1 cellular context compared by ENCODE assay signal in the genomic region with DNA sequence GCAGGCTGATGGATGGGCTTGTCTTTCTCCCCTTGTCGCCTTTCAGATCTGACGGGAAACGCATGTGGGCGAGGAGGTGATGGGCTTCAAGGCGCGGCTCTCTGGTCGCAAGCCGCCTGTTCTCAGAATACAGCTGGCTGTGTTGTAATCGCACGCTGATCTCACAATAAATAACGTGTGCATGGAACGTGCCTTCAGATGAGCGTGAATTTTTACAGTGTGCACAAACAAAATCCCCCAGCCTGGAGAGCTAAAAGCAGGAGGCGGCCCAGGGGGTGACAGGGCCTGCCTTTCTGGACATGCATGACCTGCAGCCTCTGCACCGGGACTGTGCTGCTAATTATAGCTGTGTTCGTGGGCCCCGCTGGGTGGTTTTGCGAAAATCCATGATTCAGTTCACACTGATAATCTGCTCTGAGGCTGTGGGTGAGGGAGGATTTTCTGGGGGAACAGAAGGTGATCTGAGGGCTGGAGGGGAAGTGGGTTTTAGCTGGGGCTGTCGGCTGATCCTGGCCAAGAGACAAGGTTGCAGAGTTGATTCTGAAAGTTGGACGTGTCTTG.
TF ChIP-seq lines count a peak whose summit lies in the region.

No MANE protein-coding gene starts in this region.

TF ChIP-seq in WTC11, 78 proteins besides CTCF, POLR2A, EP300 and RAD21 (continued from another document):
- no peak for TF ChIP-seq NR1H2 (CRISPR knock-in tag; IDR thresholded peaks at IDR 0.05)
- TF ChIP-seq, protein P1, sequence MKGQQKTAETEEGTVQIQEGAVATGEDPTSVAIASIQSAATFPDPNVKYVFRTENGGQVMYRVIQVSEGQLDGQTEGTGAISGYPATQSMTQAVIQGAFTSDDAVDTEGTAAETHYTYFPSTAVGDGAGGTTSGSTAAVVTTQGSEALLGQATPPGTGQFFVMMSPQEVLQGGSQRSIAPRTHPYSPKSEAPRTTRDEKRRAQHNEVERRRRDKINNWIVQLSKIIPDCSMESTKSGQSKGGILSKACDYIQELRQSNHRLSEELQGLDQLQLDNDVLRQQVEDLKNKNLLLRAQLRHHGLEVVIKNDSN (CRISPR knock-in tag; IDR thresholded peaks at IDR 0.05): no peak
TF ChIP-seq in WTC11: peak in this region for 0.
